Comparison of ENCODE assay signal across 1 cellular context in genomic region chr1:10471411-10472219, GRCh38.
TF ChIP-seq lines count a peak whose summit lies in the region.

No MANE protein-coding gene starts in this region.

TF ChIP-seq in K562, 482 proteins besides CTCF, POLR2A, EP300 and RAD21 (continued from another document):
- TF ChIP-seq UBTF (IDR thresholded peaks at IDR 0.05; ENCODE audit: borderline replicate concordance in 1 of 2, low read depth in 2 of 2, low read length in 2 of 2) (no peak), ETS2 (tag; IDR thresholded peaks at IDR 0.05; ENCODE audit: borderline replicate concordance, poor library complexity, severe bottlenecking) (no peak)
